In genomic region chr19:30229524-30230174, GRCh38 we compare ENCODE assay signal across 1 cellular context.
TF ChIP-seq lines count a peak whose summit lies in the region.

No MANE protein-coding gene starts in this region.

TF ChIP-seq in HEK293, 187 proteins besides CTCF, POLR2A, EP300 and RAD21 (continued from another document and continues in another):
- peak; percentile 29; the same call in 1 of the 2 replicates for TF ChIP-seq ZNF449 (tag by site-specific recombination; IDR thresholded peaks at IDR 0.05)
- TF ChIP-seq ZXDB (tag by site-specific recombination; IDR thresholded peaks at IDR 0.05) = peak; percentile 94
- TF ChIP-seq, protein P1, sequence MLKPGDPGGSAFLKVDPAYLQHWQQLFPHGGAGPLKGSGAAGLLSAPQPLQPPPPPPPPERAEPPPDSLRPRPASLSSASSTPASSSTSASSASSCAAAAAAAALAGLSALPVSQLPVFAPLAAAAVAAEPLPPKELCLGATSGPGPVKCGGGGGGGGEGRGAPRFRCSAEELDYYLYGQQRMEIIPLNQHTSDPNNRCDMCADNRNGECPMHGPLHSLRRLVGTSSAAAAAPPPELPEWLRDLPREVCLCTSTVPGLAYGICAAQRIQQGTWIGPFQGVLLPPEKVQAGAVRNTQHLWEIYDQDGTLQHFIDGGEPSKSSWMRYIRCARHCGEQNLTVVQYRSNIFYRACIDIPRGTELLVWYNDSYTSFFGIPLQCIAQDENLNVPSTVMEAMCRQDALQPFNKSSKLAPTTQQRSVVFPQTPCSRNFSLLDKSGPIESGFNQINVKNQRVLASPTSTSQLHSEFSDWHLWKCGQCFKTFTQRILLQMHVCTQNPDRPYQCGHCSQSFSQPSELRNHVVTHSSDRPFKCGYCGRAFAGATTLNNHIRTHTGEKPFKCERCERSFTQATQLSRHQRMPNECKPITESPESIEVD (tag by site-specific recombination; IDR thresholded peaks at IDR 0.05) = no peak; the same call in 1 of the 2 replicates
- TF ChIP-seq, protein P2, sequence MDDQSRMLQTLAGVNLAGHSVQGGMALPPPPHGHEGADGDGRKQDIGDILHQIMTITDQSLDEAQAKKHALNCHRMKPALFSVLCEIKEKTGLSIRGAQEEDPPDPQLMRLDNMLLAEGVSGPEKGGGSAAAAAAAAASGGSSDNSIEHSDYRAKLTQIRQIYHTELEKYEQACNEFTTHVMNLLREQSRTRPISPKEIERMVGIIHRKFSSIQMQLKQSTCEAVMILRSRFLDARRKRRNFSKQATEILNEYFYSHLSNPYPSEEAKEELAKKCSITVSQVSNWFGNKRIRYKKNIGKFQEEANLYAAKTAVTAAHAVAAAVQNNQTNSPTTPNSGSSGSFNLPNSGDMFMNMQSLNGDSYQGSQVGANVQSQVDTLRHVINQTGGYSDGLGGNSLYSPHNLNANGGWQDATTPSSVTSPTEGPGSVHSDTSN (CRISPR knock-in tag; IDR thresholded peaks at IDR 0.05) = no peak
- no peak for TF ChIP-seq KLF7 (tag by site-specific recombination; IDR thresholded peaks at IDR 0.05; ENCODE audit: borderline replicate concordance)
- TF ChIP-seq ZNF274 (IDR thresholded peaks at IDR 0.05; ENCODE audit: low read length) = no peak
- TF ChIP-seq ZNF274 (tag by site-specific recombination; IDR thresholded peaks at IDR 0.05; ENCODE audit: borderline replicate concordance) = no peak
- no peak for TF ChIP-seq ZNF488 (tag by site-specific recombination; IDR thresholded peaks at IDR 0.05)
- TF ChIP-seq ZNF169 (tag by site-specific recombination; IDR thresholded peaks at IDR 0.05) = no peak
- TF ChIP-seq ZNF24 (tag by site-specific recombination; IDR thresholded peaks at IDR 0.05) = peak; percentile 77
- TF ChIP-seq ZSCAN23 (tag by site-specific recombination; IDR thresholded peaks at IDR 0.05) = no peak
- TF ChIP-seq ZSCAN16 (tag by site-specific recombination; IDR thresholded peaks at IDR 0.05) = no peak
- no peak for TF ChIP-seq KLF1 (tag by site-specific recombination; IDR thresholded peaks at IDR 0.05)
- TF ChIP-seq ZNF311 (tag by site-specific recombination; IDR thresholded peaks at IDR 0.05; ENCODE audit: borderline replicate concordance) = no peak
- no peak for TF ChIP-seq ZNF433 (tag by site-specific recombination; IDR thresholded peaks at IDR 0.05; ENCODE audit: low read depth)
- TF ChIP-seq ZNF621 (tag by site-specific recombination; IDR thresholded peaks at IDR 0.05) = no peak
- no peak for TF ChIP-seq ZNF677 (tag by site-specific recombination; IDR thresholded peaks at IDR 0.05)
- no peak for TF ChIP-seq GFI1B (tag by site-specific recombination; IDR thresholded peaks at IDR 0.05)
- no peak for TF ChIP-seq ZNF184 (tag by site-specific recombination; IDR thresholded peaks at IDR 0.05)
- TF ChIP-seq ATF2 (tag by site-specific recombination; IDR thresholded peaks at IDR 0.05; ENCODE audit: low read depth) = peak; percentile 99
- TF ChIP-seq ZNF571 (tag by site-specific recombination; IDR thresholded peaks at IDR 0.05) = no peak
- TF ChIP-seq ZBTB20 (tag by site-specific recombination; IDR thresholded peaks at IDR 0.05) = peak; percentile 32; the same call in 1 of the 2 replicates
- no peak for TF ChIP-seq ZNF529 (tag by site-specific recombination; IDR thresholded peaks at IDR 0.05; ENCODE audit: insufficient replicate concordance)
- TF ChIP-seq ZNF585B (tag by site-specific recombination; IDR thresholded peaks at IDR 0.05) = no peak
- no peak for TF ChIP-seq ZNF211 (tag by site-specific recombination; IDR thresholded peaks at IDR 0.05; ENCODE audit: low read depth)
- peak; percentile 83 for TF ChIP-seq IKZF3 (tag by site-specific recombination; IDR thresholded peaks at IDR 0.05)
- no peak for TF ChIP-seq ZBTB1 (tag by site-specific recombination; IDR thresholded peaks at IDR 0.05)
- TF ChIP-seq ZNF561 (tag by site-specific recombination; IDR thresholded peaks at IDR 0.05; ENCODE audit: borderline replicate concordance) = peak; percentile 85; the same call in 1 of the 2 replicates
- TF ChIP-seq, protein P3, sequence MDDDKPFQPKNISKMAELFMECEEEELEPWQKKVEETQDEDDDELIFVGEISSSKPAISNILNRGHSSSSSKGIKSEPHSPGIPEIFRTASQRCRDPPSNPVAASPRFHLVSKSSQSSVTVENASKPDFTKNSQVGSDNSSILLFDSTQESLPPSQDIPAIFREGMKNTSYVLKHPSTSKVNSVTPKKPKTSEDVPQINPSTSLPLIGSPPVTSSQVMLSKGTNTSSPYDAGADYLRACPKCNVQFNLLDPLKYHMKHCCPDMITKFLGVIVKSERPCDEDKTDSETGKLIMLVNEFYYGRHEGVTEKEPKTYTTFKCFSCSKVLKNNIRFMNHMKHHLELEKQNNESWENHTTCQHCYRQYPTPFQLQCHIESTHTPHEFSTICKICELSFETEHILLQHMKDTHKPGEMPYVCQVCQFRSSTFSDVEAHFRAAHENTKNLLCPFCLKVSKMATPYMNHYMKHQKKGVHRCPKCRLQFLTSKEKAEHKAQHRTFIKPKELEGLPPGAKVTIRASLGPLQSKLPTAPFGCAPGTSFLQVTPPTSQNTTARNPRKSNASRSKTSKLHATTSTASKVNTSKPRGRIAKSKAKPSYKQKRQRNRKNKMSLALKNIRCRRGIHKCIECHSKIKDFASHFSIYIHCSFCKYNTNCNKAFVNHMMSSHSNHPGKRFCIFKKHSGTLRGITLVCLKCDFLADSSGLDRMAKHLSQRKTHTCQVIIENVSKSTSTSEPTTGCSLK (tag by site-specific recombination; IDR thresholded peaks at IDR 0.05) = no peak
- TF ChIP-seq ZBTB11 (tag by site-specific recombination; conservative IDR thresholded peaks at IDR 0.05; ENCODE audit: low read depth) = no peak
- TF ChIP-seq, protein P4, sequence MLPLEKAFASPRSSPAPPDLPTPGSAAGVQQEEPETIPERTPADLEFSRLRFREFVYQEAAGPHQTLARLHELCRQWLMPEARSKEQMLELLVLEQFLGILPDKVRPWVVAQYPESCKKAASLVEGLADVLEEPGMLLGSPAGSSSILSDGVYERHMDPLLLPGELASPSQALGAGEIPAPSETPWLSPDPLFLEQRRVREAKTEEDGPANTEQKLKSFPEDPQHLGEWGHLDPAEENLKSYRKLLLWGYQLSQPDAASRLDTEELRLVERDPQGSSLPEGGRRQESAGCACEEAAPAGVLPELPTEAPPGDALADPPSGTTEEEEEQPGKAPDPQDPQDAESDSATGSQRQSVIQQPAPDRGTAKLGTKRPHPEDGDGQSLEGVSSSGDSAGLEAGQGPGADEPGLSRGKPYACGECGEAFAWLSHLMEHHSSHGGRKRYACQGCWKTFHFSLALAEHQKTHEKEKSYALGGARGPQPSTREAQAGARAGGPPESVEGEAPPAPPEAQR (tag by site-specific recombination; IDR thresholded peaks at IDR 0.05) = no peak
- peak; percentile 93 for TF ChIP-seq PATZ1 (tag by site-specific recombination; IDR thresholded peaks at IDR 0.05)
- TF ChIP-seq SP7 (tag by site-specific recombination; IDR thresholded peaks at IDR 0.05) = peak; percentile 77
- TF ChIP-seq ZNF138 (tag by site-specific recombination; IDR thresholded peaks at IDR 0.05; ENCODE audit: borderline replicate concordance) = no peak
- TF ChIP-seq ZNF174 (tag by site-specific recombination; IDR thresholded peaks at IDR 0.05) = no peak
- no peak for TF ChIP-seq ZNF513 (tag by site-specific recombination; IDR thresholded peaks at IDR 0.05)
- peak; percentile 35 for TF ChIP-seq ZNF394 (tag by site-specific recombination; IDR thresholded peaks at IDR 0.05; ENCODE audit: borderline replicate concordance)
- TF ChIP-seq ZNF133 (tag by site-specific recombination; IDR thresholded peaks at IDR 0.05) = no peak
- no peak for TF ChIP-seq ZNF610 (tag by site-specific recombination; IDR thresholded peaks at IDR 0.05; ENCODE audit: borderline replicate concordance)
- TF ChIP-seq ZNF121 (tag by site-specific recombination; IDR thresholded peaks at IDR 0.05) = no peak
- TF ChIP-seq ZBTB49 (tag by site-specific recombination; IDR thresholded peaks at IDR 0.05; ENCODE audit: low read depth) = no peak
